Comparison of ENCODE assay signal across 2 cellular contexts in genomic region chr1:43577647-43578542, GRCh38.
TF ChIP-seq lines count a peak whose summit lies in the region.

No MANE protein-coding gene starts in this region.

TF ChIP-seq in HEK293, 187 proteins besides CTCF, POLR2A, EP300 and RAD21 (continues in another document):
- peak; percentile 70 for TF ChIP-seq ZFHX2 (tag by site-specific recombination; conservative IDR thresholded peaks at IDR 0.05)
- no peak for TF ChIP-seq ZNF302 (tag by site-specific recombination; IDR thresholded peaks at IDR 0.05; ENCODE audit: low read depth)
- no peak for TF ChIP-seq ZNF610 (tag by site-specific recombination; IDR thresholded peaks at IDR 0.05; ENCODE audit: borderline replicate concordance)
- TF ChIP-seq ZEB2 (tag by site-specific recombination; IDR thresholded peaks at IDR 0.05): no peak
- TF ChIP-seq ZNF146 (tag by site-specific recombination; IDR thresholded peaks at IDR 0.05): no peak
- no peak for TF ChIP-seq ZNF416 (tag by site-specific recombination; IDR thresholded peaks at IDR 0.05)
- no peak for TF ChIP-seq ZNF266 (tag by site-specific recombination; IDR thresholded peaks at IDR 0.05; ENCODE audit: low read depth)
- no peak for TF ChIP-seq SETDB1 (IDR thresholded peaks at IDR 0.05; ENCODE audit: insufficient read length, low read length)
- TF ChIP-seq PRDM10 (tag by site-specific recombination; IDR thresholded peaks at IDR 0.05): peak; percentile 48
- TF ChIP-seq ZNF600 (tag by site-specific recombination; IDR thresholded peaks at IDR 0.05): no peak
- no peak for TF ChIP-seq ELK4 (IDR thresholded peaks at IDR 0.05; ENCODE audit: borderline replicate concordance, low read depth, low read length)
- no peak for TF ChIP-seq ZNF623 (tag by site-specific recombination; IDR thresholded peaks at IDR 0.05)
- TF ChIP-seq ZNF768 (tag by site-specific recombination; IDR thresholded peaks at IDR 0.05): no peak
- no peak for TF ChIP-seq ZNF18 (tag by site-specific recombination; IDR thresholded peaks at IDR 0.05)
- TF ChIP-seq ZSCAN18 (tag by site-specific recombination; IDR thresholded peaks at IDR 0.05): no peak
- no peak for TF ChIP-seq TSHZ1 (tag by site-specific recombination; IDR thresholded peaks at IDR 0.05; ENCODE audit: borderline replicate concordance)

TF ChIP-seq in K562, 482 proteins besides CTCF, POLR2A, EP300 and RAD21:
- TF ChIP-seq RB1 (IDR thresholded peaks at IDR 0.05; ENCODE audit: low read depth) (no peak), ZNF347 (CRISPR knock-in tag; IDR thresholded peaks at IDR 0.05; ENCODE audit: low read depth) (no peak), ZNF785 (CRISPR knock-in tag; IDR thresholded peaks at IDR 0.05) (no peak), EZH2 (IDR thresholded peaks at IDR 0.05; ENCODE audit: borderline replicate concordance, low read depth, low read length) (no peak), CREB1 (IDR thresholded peaks at IDR 0.05) (no peak), CREB1 (CRISPR knock-in tag; IDR thresholded peaks at IDR 0.05) (no peak), THAP12 (CRISPR knock-in tag; IDR thresholded peaks at IDR 0.05) (no peak), MCM7 (IDR thresholded peaks at IDR 0.05) (no peak), MEF2D (tag; conservative IDR thresholded peaks at IDR 0.05; ENCODE audit: low read depth) (no peak), FOXJ2 (tag; IDR thresholded peaks at IDR 0.05) (no peak), NFIC (IDR thresholded peaks at IDR 0.05) (peak; percentile 42), RBM17 (IDR thresholded peaks at IDR 0.05; ENCODE audit: borderline replicate concordance, low read depth, low read length) (no peak), AFF4 (CRISPR knock-in tag; IDR thresholded peaks at IDR 0.05) (no peak), PRDM10 (IDR thresholded peaks at IDR 0.05; ENCODE audit: partially characterized antibody) (peak; percentile 73), EGR1 (conservative IDR thresholded peaks at IDR 0.05) (0 out of 2 replicates have a peak, but pooled peaks have one; percentile 10)
